ENCODE assay signal across 11 cellular contexts in genomic region chr14:54651649-54652048, GRCh38.
A peak's percentile ranks its signal among the peaks of the same experiment; 100 is the strongest.
DNase-seq lines count a peak whose midpoint lies in the region; ATAC-seq and TF ChIP-seq lines count a peak whose summit lies in the region.
"Had no signal": no experiment of that assay in that cellular context is flagged by ENCODE, and none has a peak within 500 bp of the region (broad histone marks: within the 10 kb centered on the region; RNA-seq: fewer than 3 reads in every experiment).

No MANE protein-coding gene starts in this region.

- peaks cover 41% of the 10 kb centered on the region for H3F3A ChIP-seq in PC-9 (ENCODE audit: insufficient read depth, low read depth)

- no peak overlapping the region for H2AFZ ChIP-seq in PC-9

- H3K27me3 ChIP-seq in PC-9 (ENCODE audit: insufficient read depth, low read depth): no peaks in the 10 kb centered on the region
- H3K27me3 ChIP-seq in ovary: no peaks in the 10 kb centered on the region

- peaks cover 64% of the 10 kb centered on the region for H3K4me1 ChIP-seq in PC-9 (replicated peaks; ENCODE audit: insufficient read depth)
- H3K4me1 ChIP-seq in ovary (ENCODE audit: insufficient read depth): peaks cover 3% of the 10 kb centered on the region

- peak overlapping the region; percentile 21; the same call in 1 of the 2 replicates for H3K4me3 ChIP-seq in PC-9
- peak overlapping the region; percentile 37 for H3K4me3 ChIP-seq in coronary artery
- no peak overlapping the region for H3K4me3 ChIP-seq in ovary

- TSS peak; percentile 90 for BruUV-seq in PC-9 (replicated peaks; lab: Mats Ljungman, UMichigan)

- POLR2A ChIA-PET in PC-9 (lab: Charles Lee; ENCODE audit: unreplicated experiment): interaction anchor here (0.9 kb wide), 1 partner anchor 86 kb away, joined by 11 read pairs; no protein-coding TSS in a partner anchor

- no peaks in the 10 kb centered on the region for H3K9me3 Mint-ChIP-seq in mesothelial cell of epicardium
- peaks cover 6% of the 10 kb centered on the region for H3K9me3 Mint-ChIP-seq in type B pancreatic cell

- no peak for TF ChIP-seq POLR2A in ovary (IDR thresholded peaks at IDR 0.05)

- H3K27me3 Mint-ChIP-seq in mesothelial cell of epicardium (ENCODE audit: low read depth) (no peaks in the 10 kb centered on the region), type B pancreatic cell (no peaks in the 10 kb centered on the region)

- intact Hi-C loops in PC-9 (cut with micrococcal nuclease; ENCODE audit: unreplicated experiment) (loop anchor here (1.0 to 10.0 kb wide), 3 partner anchors 39 to 167 kb away; partner anchors contain the start of gene GMFB), ovary (cut with DNase I) (no loop called here)

- H3K36me3 ChIP-seq in PC-9 (ENCODE audit: low read depth) (no peaks in the 10 kb centered on the region), ovary (no peaks in the 10 kb centered on the region)

- no peak for TF ChIP-seq EP300 in ovary (IDR thresholded peaks at IDR 0.05)

- no peaks in the 10 kb centered on the region for H4K20me1 ChIP-seq in PC-9 (ENCODE audit: insufficient read depth)

- H3K27ac ChIP-seq in PC-9 (peak overlapping the region; percentile 96), coronary artery (peak overlapping the region; percentile 89 to 90), ovary (peak overlapping the region in 1 of 2 donors; percentile 26)

- TF ChIP-seq CTCF in PC-9 (conservative IDR thresholded peaks at IDR 0.05) (no peak), coronary artery (IDR thresholded peaks at IDR 0.05) (no peak), mesothelial cell of epicardium (IDR thresholded peaks at IDR 0.05; ENCODE audit: unreplicated experiment) (no peak), type B pancreatic cell (conservative IDR thresholded peaks at IDR 0.05) (no peak), ovary (IDR thresholded peaks at IDR 0.05) (no peak)

- H3K9me2 ChIP-seq in PC-9 (ENCODE audit: insufficient read depth): no peaks in the 10 kb centered on the region

- H3K4me3 Mint-ChIP-seq in mesothelial cell of epicardium (peak overlapping the region; percentile 29), type B pancreatic cell (peak overlapping the region; percentile 81)
- H3K4me3 Mint-ChIP-seq: activated CD8-positive, alpha-beta memory T cell treated with anti-CD3 and anti-CD28 coated beads, Interleukin-2, amount 10 ng/mL, durations not matched to agents 7 days and 5 days had no signal

- CTCF ChIA-PET in PC-9 (lab: Charles Lee): interaction anchor here (0.6 to 1.1 kb wide), 2 partner anchors 85 to 86 kb away, joined by 3 to 4 read pairs; partner anchors contain the start of gene SAMD4A

- H3K27ac Mint-ChIP-seq in mesothelial cell of epicardium (peak overlapping the region; percentile 99), type B pancreatic cell (peak overlapping the region; percentile 95)
- H3K27ac Mint-ChIP-seq: activated CD8-positive, alpha-beta memory T cell treated with anti-CD3 and anti-CD28 coated beads, Interleukin-2, amount 10 ng/mL, durations not matched to agents 7 days and 5 days had no signal

- peak overlapping the region; percentile 79 for H3K4me2 ChIP-seq in PC-9

- H3K79me2 ChIP-seq in PC-9 (ENCODE audit: low read depth): peaks cover 44% of the 10 kb centered on the region

- H3K36me3 Mint-ChIP-seq in mesothelial cell of epicardium (no peaks in the 10 kb centered on the region), type B pancreatic cell (no peaks in the 10 kb centered on the region)
- H3K36me3 Mint-ChIP-seq: activated CD8-positive, alpha-beta memory T cell treated with anti-CD3 and anti-CD28 coated beads, Interleukin-2, amount 10 ng/mL, durations not matched to agents 7 days and 5 days had no signal

- no peak for ATAC-seq in GM21576 (IDR thresholded peaks at IDR 0.05; ENCODE audit: unreplicated experiment)
- no peak for ATAC-seq in HG03457 (IDR thresholded peaks at IDR 0.05; ENCODE audit: unreplicated experiment)
- ATAC-seq: activated CD8-positive, alpha-beta memory T cell treated with anti-CD3 and anti-CD28 coated beads, Interleukin-2, amount 10 ng/mL, durations not matched to agents 7 days and 5 days had no signal

- DNase-seq in PC-9 (peak in 1 of 2 experiments; percentile 49), coronary artery (ENCODE audit: low spot score) (no peak), mesothelial cell of epicardium (ENCODE audit: low spot score in 2 of 2, unreplicated experiment in 2 of 2) (no peak), type B pancreatic cell (ENCODE audit: extremely low spot score, unreplicated experiment) (no peak), ovary (no peak), NCI-H146 (lab: John Stamatoyannopoulos, UW) (no peak)
- DNase-seq: activated CD8-positive, alpha-beta memory T cell treated with anti-CD3 and anti-CD28 coated beads, Interleukin-2, amount 10 ng/mL, durations not matched to agents 7 days and 5 days; cortex of kidney; NCI-H2029 treated with DMSO at 0.1 percent for 48 hours had no signal

- H3K4me1 Mint-ChIP-seq in mesothelial cell of epicardium (peaks cover 27% of the 10 kb centered on the region), type B pancreatic cell (ENCODE audit: unreplicated experiment) (peaks cover 33% of the 10 kb centered on the region)

- WGBS in ovary, 3 donors: 64 to 72% (median 68%) methylated on average over 4 of the region's 4 CpGs

- H3K9me3 ChIP-seq in PC-9 (ENCODE audit: insufficient read depth, low read depth): no peaks in the 10 kb centered on the region
- H3K9me3 ChIP-seq in ovary: no peaks in the 10 kb centered on the region
